In the genomic region with DNA sequence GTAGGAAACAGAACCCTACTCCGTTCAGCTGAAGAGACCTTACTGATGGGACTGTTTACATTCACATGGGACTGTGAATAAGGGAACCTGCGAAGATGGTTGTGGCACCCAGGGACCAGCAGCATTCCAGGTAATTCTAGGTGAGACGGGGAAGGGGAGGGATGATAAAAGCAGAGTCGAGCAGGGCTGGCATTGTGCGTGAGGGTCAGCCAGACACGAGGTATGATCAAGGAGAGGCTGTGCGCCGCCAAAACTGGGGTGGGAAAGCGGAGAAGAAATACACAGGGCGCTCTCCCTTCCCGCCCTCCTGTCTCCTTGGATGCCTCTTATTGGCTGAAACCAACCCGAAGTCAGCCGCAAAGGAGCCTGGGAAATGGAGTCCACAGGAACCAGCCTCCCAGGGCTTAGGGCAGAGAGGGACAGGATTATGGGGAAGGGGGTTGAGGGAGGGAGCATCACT, we compare ENCODE assay signal across 8 cellular contexts. TPM values are rescaled to one million over a fixed set of nuclear protein-coding genes. Genes with fewer than 3 reads are reported as not detected.
DNase-seq lines count a peak whose midpoint lies in the region; ATAC-seq and TF ChIP-seq lines count a peak whose summit lies in the region.

No MANE protein-coding gene starts in this region.

- no peak for TF ChIP-seq EP300 in transverse colon (IDR thresholded peaks at IDR 0.05; ENCODE audit: low read depth)

- H3K9ac ChIP-seq in parathyroid adenoma = peak overlapping the region; percentile 15

- H3K4me2 ChIP-seq in parathyroid adenoma (ENCODE audit: low read length) = peak overlapping the region; percentile 85

- no peaks in the 10 kb centered on the region for H3K36me3 ChIP-seq in parathyroid adenoma (ENCODE audit: control insufficient read depth, insufficient read depth, low read length)
- H3K36me3 ChIP-seq in transverse colon = no peaks in the 10 kb centered on the region

- no peaks in the 10 kb centered on the region for H3K9me3 ChIP-seq in parathyroid adenoma (ENCODE audit: control insufficient read depth, low read length)
- H3K9me3 ChIP-seq in transverse colon = no peaks in the 10 kb centered on the region

- H3K27ac ChIP-seq in parathyroid adenoma (no peak overlapping the region), transverse colon (no peak overlapping the region)

- no peak overlapping the region for H3K27ac Mint-ChIP-seq in activated naive CD4-positive, alpha-beta T cell treated with anti-CD3 and anti-CD28 coated beads, Interleukin-2, amount 50 U/mL, for 24 hours

- TF ChIP-seq POLR2A in transverse colon (IDR thresholded peaks at IDR 0.05) = no peak

- H3K36me3 Mint-ChIP-seq in activated naive CD4-positive, alpha-beta T cell treated with anti-CD3 and anti-CD28 coated beads, Interleukin-2, amount 50 U/mL, for 24 hours = no peaks in the 10 kb centered on the region

- peaks cover 11% of the 10 kb centered on the region for H3K27me3 Mint-ChIP-seq in activated naive CD4-positive, alpha-beta T cell treated with anti-CD3 and anti-CD28 coated beads, Interleukin-2, amount 50 U/mL, for 24 hours

- in situ Hi-C loops in SK-MEL-5 (cut with HindIII; ENCODE audit: low pct_unique_long_range_greater_than_20kb, low sequenced_read_pairs) = no loop called here
- in situ Hi-C loops in transverse colon (cut with MboI; ENCODE audit: low pct_ligation_motif_present in 1 of 4, low pct_unique_long_range_greater_than_20kb in 1 of 4, low sequenced_read_pairs in 3 of 4) = no loop called here

- WGBS in transverse colon (ENCODE audit: low coverage in 1 of 2), 2 donors = 0 to 1% methylated on average over 9 to 13 of the region's 13 CpGs

- no peaks in the 10 kb centered on the region for H3K27me3 ChIP-seq in parathyroid adenoma (ENCODE audit: control insufficient read depth, insufficient read depth, low read length)
- H3K27me3 ChIP-seq in transverse colon = peaks cover 4% of the 10 kb centered on the region

- H3K79me2 ChIP-seq in parathyroid adenoma = no peaks in the 10 kb centered on the region

- DNase-seq in EL (peak; percentile 67), Kasumi-1 (lab: John Stamatoyannopoulos, UW) (peak; percentile 72 to 74), SK-MEL-5 (ENCODE audit: low read depth, low spot score) (peak; percentile 80), Right ventricle myocardium superior (peak; percentile 69), transverse colon (peak; percentile 78)

- H3K4me3 ChIP-seq in parathyroid adenoma (ENCODE audit: low read depth, low read length) (peak overlapping the region; percentile 68), transverse colon (peak overlapping the region; percentile 11 to 48 (median 35))

- intact Hi-C loops in Right ventricle myocardium superior (cut with DNase I) = no loop called here
- intact Hi-C loops in transverse colon (cut with DNase I; ENCODE audit: low total_unique reads) = no loop called here

- H3K4me1 Mint-ChIP-seq in activated naive CD4-positive, alpha-beta T cell treated with anti-CD3 and anti-CD28 coated beads, Interleukin-2, amount 50 U/mL, for 24 hours = peaks cover 15% of the 10 kb centered on the region

- peak; percentile 92 for ATAC-seq in GM21737 (IDR thresholded peaks at IDR 0.05; ENCODE audit: unreplicated experiment)
- ATAC-seq in Right ventricle myocardium superior (ENCODE audit: poor library complexity) = peak; percentile 96

- H3K4me3 Mint-ChIP-seq in activated naive CD4-positive, alpha-beta T cell treated with anti-CD3 and anti-CD28 coated beads, Interleukin-2, amount 50 U/mL, for 24 hours = peak overlapping the region; percentile 90

- H2AFZ ChIP-seq in parathyroid adenoma = peak overlapping the region; percentile 95

- H3K9me3 Mint-ChIP-seq in activated naive CD4-positive, alpha-beta T cell treated with anti-CD3 and anti-CD28 coated beads, Interleukin-2, amount 50 U/mL, for 24 hours = no peaks in the 10 kb centered on the region

- H3K4me1 ChIP-seq in parathyroid adenoma (peaks cover 7% of the 10 kb centered on the region), transverse colon (peaks cover 0 to 9% (median 0%) of the 10 kb centered on the region in 4 donors)

- TF ChIP-seq CTCF in parathyroid adenoma (IDR thresholded peaks at IDR 0.05) (no peak), transverse colon (IDR thresholded peaks at IDR 0.05) (no peak)

RNA-seq across cellular contexts. Expression of a gene that starts 38.4 kb away (rescaled TPM):
- total RNA-seq in SK-MEL-5 (2014; rRNA removed; shearing (Covaris generic)) = 17.6 and 18.9 TPM in 2 replicates
- polyA plus RNA-seq in SK-MEL-5 (2015; cell fraction: cytosol; rRNA removed) = 36.7 and 47.1 TPM in 2 replicates
- 27.4 and 33.1 TPM in 2 replicates for polyA plus RNA-seq in SK-MEL-5 (2015; cell fraction: nucleus; rRNA removed)
- total RNA-seq in Right ventricle myocardium superior (32.4 TPM), transverse colon (10 to 100 TPM; 28.7 to 53.5 (median 40.0) TPM)

RNA-seq across cellular contexts. Expression of a gene that starts 58.6 kb away (rescaled TPM):
- total RNA-seq in SK-MEL-5 (2014; rRNA removed; shearing (Covaris generic)) = not detected in 2 replicates
- not detected in 2 replicates for polyA plus RNA-seq in SK-MEL-5 (2015; cell fraction: cytosol; rRNA removed)
- polyA plus RNA-seq in SK-MEL-5 (2015; cell fraction: nucleus; rRNA removed) = not detected in 2 replicates
- total RNA-seq in Right ventricle myocardium superior = not detected
- not detected for total RNA-seq in transverse colon
